35 cellular contexts compared by ENCODE assay signal in the genomic region with DNA sequence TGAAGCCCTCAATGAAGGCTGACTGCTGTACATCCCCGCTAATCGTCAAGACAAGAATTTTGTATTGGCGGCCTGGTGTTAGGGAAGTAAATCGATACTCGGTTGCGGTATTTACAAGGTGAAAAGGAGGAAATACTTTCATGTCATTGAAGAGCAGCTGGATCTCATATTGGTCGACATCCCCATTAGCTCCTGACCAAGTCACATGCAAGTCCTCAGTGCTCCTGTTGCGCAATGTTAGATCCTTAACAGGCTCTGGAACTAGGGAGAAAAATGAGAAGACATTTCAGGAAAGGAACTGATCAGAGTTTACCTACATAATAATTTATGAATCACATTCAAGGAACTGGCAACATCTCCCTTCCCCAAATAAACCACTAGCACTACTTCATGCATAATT.
"Had no signal": no experiment of that assay in that cellular context is flagged by ENCODE, and none has a peak within 500 bp of the region (broad histone marks: within the 10 kb centered on the region; RNA-seq: fewer than 3 reads in every experiment).

No MANE protein-coding gene starts in this region.

- H3K4me3 Mint-ChIP-seq: activated CD4-positive, alpha-beta T cell treated with anti-CD3 and anti-CD28 coated beads, Interleukin-2, amount 10 ng/mL, durations not matched to agents 7 days and 5 days; activated CD8-positive, alpha-beta T cell treated with anti-CD3 and anti-CD28 coated beads, Interleukin-2, amount 10 ng/mL, durations not matched to agents 7 days and 5 days; activated naive CD4-positive, alpha-beta T cell treated with anti-CD3 and anti-CD28 coated beads, Interleukin-2, amount 50 U/mL, for 24 hours; activated naive CD8-positive, alpha-beta T cell treated with anti-CD3 and anti-CD28 coated beads, Interleukin-2, amount 10 ng/mL, durations not matched to agents 7 days and 5 days; activated T-cell treated with anti-CD3 and anti-CD28 coated beads, Interleukin-2, amount 50 U/mL, for 24 hours; central memory CD8-positive, alpha-beta T cell had no signal

- H2AFZ ChIP-seq: PC-9 had no signal

- H3K9me3 ChIP-seq: ascending aorta, MG63 had no signal

- H3K27ac ChIP-seq: ascending aorta, cardiac muscle cell, coronary artery, PC-9, RWPE1 had no signal

- DNase-seq: activated CD4-positive, alpha-beta T cell treated with anti-CD3 and anti-CD28 coated beads, Interleukin-2, amount 10 ng/mL, durations not matched to agents 7 days and 5 days; activated CD4-positive, alpha-beta T cell treated with anti-CD3 and anti-CD28 coated beads, Interleukin-2, amount 50 U/mL, for 48 hours; activated CD8-positive, alpha-beta T cell treated with anti-CD3 and anti-CD28 coated beads, Interleukin-2, amount 10 ng/mL, durations not matched to agents 7 days and 5 days; activated gamma-delta T cell; activated naive CD4-positive, alpha-beta T cell treated with Interleukin-2 at 50 U/mL for 16 hours; activated naive CD8-positive, alpha-beta T cell treated with anti-CD3 and anti-CD28 coated beads, Interleukin-2, amount 10 ng/mL, durations not matched to agents 7 days and 5 days; activated T-cell treated with anti-CD3 and anti-CD28 coated beads, Interleukin-2, amount 50 U/mL, for 24 hours; amygdala; Karpas-422; MG63; NCI-H1048; NCI-H1105 treated with DMSO at 0.1 percent for 48 hours; NCI-H1436; NCI-H1694; NCI-H1930; NCI-H2107; NCI-H226; NCI-H446 treated with DMSO at 0.1 percent for 48 hours; NCI-H524; PC-9; SIG-M5; SW 1271; T-helper 1 cell; T-helper 2 cell; T-helper 9 cell had no signal

- H3K27me3 ChIP-seq: ascending aorta, cardiac muscle cell, MG63 had no signal

- H3K9me3 Mint-ChIP-seq: activated CD4-positive, alpha-beta T cell treated with anti-CD3 and anti-CD28 coated beads, Interleukin-2, amount 10 ng/mL, durations not matched to agents 7 days and 5 days; activated naive CD4-positive, alpha-beta T cell treated with anti-CD3 and anti-CD28 coated beads, Interleukin-2, amount 50 U/mL, for 24 hours; activated naive CD8-positive, alpha-beta T cell treated with anti-CD3 and anti-CD28 coated beads, Interleukin-2, amount 10 ng/mL, durations not matched to agents 7 days and 5 days; activated T-cell treated with anti-CD3 and anti-CD28 coated beads, Interleukin-2, amount 50 U/mL, for 24 hours; activated T-helper 2 cell treated with anti-CD3 and anti-CD28 coated beads, Interferon-gamma antibody, Interleukin-2, Interleukin-4, amounts not matched to agents 10 μg/mL and 5 μg/mL and 100 μg/mL, durations not matched to agents 14 hours and 24 hours and 36 hours; central memory CD8-positive, alpha-beta T cell had no signal

- H3K4me2 ChIP-seq: PC-9 had no signal

- FAIRE-seq: RCC 7860, TTC549 had no signal

- H3K36me3 ChIP-seq: ascending aorta, cardiac muscle cell, MG63 had no signal

- H3K27me3 Mint-ChIP-seq: activated CD4-positive, alpha-beta T cell treated with anti-CD3 and anti-CD28 coated beads, Interleukin-2, amount 10 ng/mL, durations not matched to agents 7 days and 5 days had no signal

- H3K4me3 ChIP-seq: ascending aorta, cardiac muscle cell, coronary artery, MG63, PC-9 had no signal

- H3K27ac Mint-ChIP-seq: activated CD4-positive, alpha-beta T cell treated with anti-CD3 and anti-CD28 coated beads, Interleukin-2, amount 10 ng/mL, durations not matched to agents 7 days and 5 days; activated CD8-positive, alpha-beta T cell treated with anti-CD3 and anti-CD28 coated beads, Interleukin-2, amount 10 ng/mL, durations not matched to agents 7 days and 5 days; activated naive CD4-positive, alpha-beta T cell treated with anti-CD3 and anti-CD28 coated beads, Interleukin-2, amount 50 U/mL, for 24 hours; activated naive CD8-positive, alpha-beta T cell treated with anti-CD3 and anti-CD28 coated beads, Interleukin-2, amount 10 ng/mL, durations not matched to agents 7 days and 5 days; activated T-cell treated with anti-CD3 and anti-CD28 coated beads, Interleukin-2, amount 50 U/mL, for 24 hours; activated T-helper 2 cell treated with anti-CD3 and anti-CD28 coated beads, Interferon-gamma antibody, Interleukin-2, Interleukin-4, amounts not matched to agents 10 μg/mL and 5 μg/mL and 100 μg/mL, durations not matched to agents 14 hours and 24 hours and 36 hours had no signal

- H3K4me1 Mint-ChIP-seq: activated CD4-positive, alpha-beta T cell treated with anti-CD3 and anti-CD28 coated beads, Interleukin-2, amount 10 ng/mL, durations not matched to agents 7 days and 5 days; activated naive CD4-positive, alpha-beta T cell treated with anti-CD3 and anti-CD28 coated beads, Interleukin-2, amount 50 U/mL, for 24 hours; activated naive CD8-positive, alpha-beta T cell treated with anti-CD3 and anti-CD28 coated beads, Interleukin-2, amount 10 ng/mL, durations not matched to agents 7 days and 5 days; central memory CD8-positive, alpha-beta T cell had no signal

- ATAC-seq: activated CD8-positive, alpha-beta T cell treated with anti-CD3 and anti-CD28 coated beads, Interleukin-2, amount 10 ng/mL, durations not matched to agents 7 days and 5 days; Right ventricle myocardium inferior had no signal

- H3K36me3 Mint-ChIP-seq: activated naive CD4-positive, alpha-beta T cell treated with anti-CD3 and anti-CD28 coated beads, Interleukin-2, amount 50 U/mL, for 24 hours; activated naive CD8-positive, alpha-beta T cell treated with anti-CD3 and anti-CD28 coated beads, Interleukin-2, amount 10 ng/mL, durations not matched to agents 7 days and 5 days had no signal

- H3K4me1 ChIP-seq: ascending aorta had no signal
